9 cellular contexts compared by ENCODE assay signal in genomic region chr12:94621662-94622359, GRCh38. TPM values are rescaled to one million over a fixed set of nuclear protein-coding genes. Genes with fewer than 3 reads are reported as not detected.
DNase-seq lines count a peak whose midpoint lies in the region; ATAC-seq, FAIRE-seq and TF ChIP-seq lines count a peak whose summit lies in the region.
"Had no signal": no experiment of that assay in that cellular context is flagged by ENCODE, and none has a peak within 500 bp of the region (broad histone marks: within the 10 kb centered on the region; RNA-seq: fewer than 3 reads in every experiment).

No MANE protein-coding gene starts in this region.

- no peaks in the 10 kb centered on the region for H4K20me1 ChIP-seq in endothelial cell of umbilical vein (replicated peaks; ENCODE audit: control insufficient read depth, extremely low read depth, insufficient read depth, low read length)

- H3K9ac ChIP-seq in endothelial cell of umbilical vein (replicated peaks; ENCODE audit: extremely low read depth, insufficient read depth, low read length): peak overlapping the region; percentile 90

- peak overlapping the region; percentile 55 for H2AFZ ChIP-seq in endothelial cell of umbilical vein (ENCODE audit: low read depth, low read length)

- H3K27ac Mint-ChIP-seq in activated CD8-positive, alpha-beta memory T cell treated with anti-CD3 and anti-CD28 coated beads, Interleukin-2, amount 10 ng/mL, durations not matched to agents 7 days and 5 days: peak overlapping the region; percentile 79

- TF ChIP-seq POLR2A in endothelial cell of umbilical vein (IDR thresholded peaks at IDR 0.05; ENCODE audit: low read depth, low read length): no peak

- no peaks in the 10 kb centered on the region for H3K9me3 ChIP-seq in SJSA1 (replicated peaks)
- H3K9me3 ChIP-seq in endothelial cell of umbilical vein (replicated peaks; ENCODE audit: control insufficient read depth, insufficient read depth, low read length): no peaks in the 10 kb centered on the region

- H3K4me1 ChIP-seq in SJSA1 (replicated peaks) (peaks cover 18% of the 10 kb centered on the region), endothelial cell of umbilical vein (ENCODE audit: control insufficient read depth, extremely low read depth, insufficient read depth, low read length) (peaks cover 41% of the 10 kb centered on the region)

- peaks cover 63% of the 10 kb centered on the region for H3K79me2 ChIP-seq in endothelial cell of umbilical vein (ENCODE audit: control insufficient read depth, insufficient read depth, low read length)

- ATAC-seq in activated CD8-positive, alpha-beta memory T cell treated with anti-CD3 and anti-CD28 coated beads, Interleukin-2, amount 10 ng/mL, durations not matched to agents 7 days and 5 days: peak; percentile 99
- peak; percentile 95 for ATAC-seq in HG02870 (IDR thresholded peaks at IDR 0.05; ENCODE audit: unreplicated experiment)

- no peaks in the 10 kb centered on the region for H3K9me3 Mint-ChIP-seq in activated CD8-positive, alpha-beta memory T cell treated with anti-CD3 and anti-CD28 coated beads, Interleukin-2, amount 10 ng/mL, durations not matched to agents 7 days and 5 days (ENCODE audit: low read depth)

- DNase-seq in activated CD8-positive, alpha-beta memory T cell treated with anti-CD3 and anti-CD28 coated beads, Interleukin-2, amount 10 ng/mL, durations not matched to agents 7 days and 5 days: peak; percentile 79
- no peak for DNase-seq in activated CD8-positive, alpha-beta memory T cell treated with anti-CD3 and anti-CD28 coated beads for 24 hours
- DNase-seq in SJSA1 (ENCODE audit: low read depth in 1 of 2, low spot score in 2 of 2) (peak in 1 of 2 experiments; percentile 37), endothelial cell of umbilical vein (ENCODE audit: low read depth, low spot score) (peak; percentile 81), retina (peak; percentile 15), OCI-M2 (lab: John Stamatoyannopoulos, UW; ENCODE audit: unreplicated experiment) (no peak), T-helper 9 cell (no peak)

- intact Hi-C loops in endothelial cell of umbilical vein (cut with micrococcal nuclease): loop anchor here (1.0 to 2.0 kb wide), 5 partner anchors 22 to 51 kb away; no protein-coding TSS in a partner anchor

- no peak for TF ChIP-seq CTCF in endothelial cell of umbilical vein (IDR thresholded peaks at IDR 0.05; ENCODE audit: extremely low read depth in 1 of 2, insufficient read depth in 1 of 2, low read depth in 1 of 2, low read length in 2 of 2)

- BruUV-seq in endothelial cell of umbilical vein (replicated peaks; lab: Mats Ljungman, UMichigan): TSS peak; percentile 95

- CTCF ChIA-PET in activated CD8-positive, alpha-beta memory T cell treated with anti-CD3 and anti-CD28 coated beads, Interleukin-2, amount 10 ng/mL, durations not matched to agents 7 days and 5 days (lab: Charles Lee): interaction anchor here (0.5 to 1.8 kb wide), 5 partner anchors 16 to 242 kb away, joined by 3 to 10 read pairs (median 3); no protein-coding TSS in a partner anchor
- CTCF ChIA-PET in endothelial cell of umbilical vein (lab: Charles Lee): interaction anchor here (1.0 to 2.1 kb wide), 7 partner anchors 15 to 104 kb away, joined by 3 to 5 read pairs (median 3); no protein-coding TSS in a partner anchor

- peaks cover 28% of the 10 kb centered on the region for H3K4me1 Mint-ChIP-seq in activated CD8-positive, alpha-beta memory T cell treated with anti-CD3 and anti-CD28 coated beads, Interleukin-2, amount 10 ng/mL, durations not matched to agents 7 days and 5 days

- no peaks in the 10 kb centered on the region for H3K9me1 ChIP-seq in endothelial cell of umbilical vein (replicated peaks; ENCODE audit: control insufficient read depth, extremely low read depth, insufficient read depth, low read length)

- H3K36me3 Mint-ChIP-seq in activated CD8-positive, alpha-beta memory T cell treated with anti-CD3 and anti-CD28 coated beads, Interleukin-2, amount 10 ng/mL, durations not matched to agents 7 days and 5 days: peaks cover 5% of the 10 kb centered on the region

- H3K4me3 Mint-ChIP-seq in activated CD8-positive, alpha-beta memory T cell treated with anti-CD3 and anti-CD28 coated beads, Interleukin-2, amount 10 ng/mL, durations not matched to agents 7 days and 5 days: peak overlapping the region; percentile 51

- FAIRE-seq in endothelial cell of umbilical vein (lab: Jason Lieb, UNC): peak; percentile 68
- FAIRE-seq: G401.6 had no signal

- peak overlapping the region; percentile 99 for H3K4me2 ChIP-seq in endothelial cell of umbilical vein (ENCODE audit: insufficient read depth, low read length)

- no peak overlapping the region for H3K27ac ChIP-seq in SJSA1
- H3K27ac ChIP-seq in endothelial cell of umbilical vein (ENCODE audit: insufficient read depth, low read depth, low read length): peak overlapping the region; percentile 97

- POLR2A ChIA-PET in endothelial cell of umbilical vein (lab: Charles Lee): no interaction called here

- peak overlapping the region; percentile 14 for H3K4me3 ChIP-seq in SJSA1
- H3K4me3 ChIP-seq in endothelial cell of umbilical vein (replicated peaks in 1 of 3; ENCODE audit: insufficient read depth in 1 of 3, low read depth in 1 of 3, low read length in 3 of 3): peak overlapping the region in 2 of 3 experiments; percentile 67 to 72

- no peaks in the 10 kb centered on the region for H3K27me3 ChIP-seq in SJSA1 (replicated peaks)
- H3K27me3 ChIP-seq in endothelial cell of umbilical vein (ENCODE audit: control insufficient read depth in 2 of 2, insufficient read depth in 2 of 2, low read length in 2 of 2): no peaks in the 10 kb centered on the region

- H3K36me3 ChIP-seq in SJSA1 (no peaks in the 10 kb centered on the region), endothelial cell of umbilical vein (ENCODE audit: control insufficient read depth in 2 of 2, extremely low read depth in 1 of 2, insufficient read depth in 2 of 2, low read length in 2 of 2) (peaks cover 0 to 2% of the 10 kb centered on the region in 2 experiments)

- dilution Hi-C loops in endothelial cell of umbilical vein (cut with MboI; ENCODE audit: extremely low pct_ligation_motif_present, low sequenced_read_pairs): no loop called here

- no peaks in the 10 kb centered on the region for H3K27me3 Mint-ChIP-seq in activated CD8-positive, alpha-beta memory T cell treated with anti-CD3 and anti-CD28 coated beads, Interleukin-2, amount 10 ng/mL, durations not matched to agents 7 days and 5 days

TF ChIP-seq in endothelial cell of umbilical vein, 7 proteins besides CTCF, POLR2A, EP300 and RAD21:
- TF ChIP-seq EZH2 (IDR thresholded peaks at IDR 0.05; ENCODE audit: borderline replicate concordance, low read depth, low read length, severe bottlenecking) (no peak), JUN (IDR thresholded peaks at IDR 0.05; ENCODE audit: borderline replicate concordance, insufficient read depth, insufficient read length, low read depth) (peak; percentile 29), FOS (IDR thresholded peaks at IDR 0.05; ENCODE audit: borderline replicate concordance, insufficient read depth, low read length) (peak; percentile 86), GATA2 (IDR thresholded peaks at IDR 0.05; ENCODE audit: insufficient read depth, insufficient read length, low read depth, low read length) (peak; percentile 59)
- TF ChIP-seq, protein P1, sequence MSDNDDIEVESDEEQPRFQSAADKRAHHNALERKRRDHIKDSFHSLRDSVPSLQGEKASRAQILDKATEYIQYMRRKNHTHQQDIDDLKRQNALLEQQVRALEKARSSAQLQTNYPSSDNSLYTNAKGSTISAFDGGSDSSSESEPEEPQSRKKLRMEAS (IDR thresholded peaks at IDR 0.05; ENCODE audit: insufficient read depth, insufficient read length): no peak

RNA-seq across cellular contexts. Expression of gene TMCC3, which starts 28.5 kb away (rescaled TPM):
- under 1 TPM; 0.29 to 0.33 TPM for total RNA-seq in activated CD8-positive, alpha-beta memory T cell treated with anti-CD3 and anti-CD28 coated beads, Interleukin-2, amount 10 ng/mL, durations not matched to agents 7 days and 5 days
- total RNA-seq in SJSA1 (2014; rRNA removed; shearing (Covaris generic)): 0.81 and 1.9 TPM in 2 replicates
- total RNA-seq in endothelial cell of umbilical vein: 30.4 and 45.7 TPM in 2 replicates
- polyA plus RNA-seq in endothelial cell of umbilical vein: 9.1 and 13.5 TPM in 2 replicates
- 13.1 and 13.2 TPM in 2 replicates for polyA plus RNA-seq in endothelial cell of umbilical vein (2011; cell fraction: cytosol; rRNA removed)
- polyA plus RNA-seq in endothelial cell of umbilical vein (2011; cell fraction: nucleus; rRNA removed): 14.3 and 15.6 TPM in 2 replicates
- polyA plus RNA-seq in endothelial cell of umbilical vein (2012): 14.4 and 16.0 TPM in 2 replicates
- polyA minus RNA-seq in endothelial cell of umbilical vein: 24.6 and 29.7 TPM in 2 replicates
- polyA minus RNA-seq in endothelial cell of umbilical vein (2011; cell fraction: cytosol; rRNA and poly(A)+ RNA removed): not detected
- 20.1 and 21.7 TPM in 2 replicates for polyA minus RNA-seq in endothelial cell of umbilical vein (2011; cell fraction: nucleus; rRNA and poly(A)+ RNA removed)

Comparison
In these comparisons a context has a peak if more than half of its experiments do, and no peak if none do; other contexts are left out.
1. DNase-seq: peak in activated CD8-positive, alpha-beta memory T cell treated with anti-CD3 and anti-CD28 coated beads, Interleukin-2, amount 10 ng/mL, durations not matched to agents 7 days and 5 days (single experiment), endothelial cell of umbilical vein (single experiment) and retina (single experiment); none in activated CD8-positive, alpha-beta memory T cell treated with anti-CD3 and anti-CD28 coated beads for 24 hours (single experiment), OCI-M2 (single experiment) and T-helper 9 cell (single experiment).
2. RNA of gene TMCC3, which starts 28.5 kb away (total RNA-seq): 30.4 to 45.7 TPM in endothelial cell of umbilical vein; 0.81 to 1.9 TPM in SJSA1 and 0.29 to 0.33 TPM in activated CD8-positive, alpha-beta memory T cell treated with anti-CD3 and anti-CD28 coated beads, Interleukin-2, amount 10 ng/mL, durations not matched to agents 7 days and 5 days; every median in the first group is over 10 times any median in the second.